Comparison of ENCODE assay signal across 22 cellular contexts in the genomic region with DNA sequence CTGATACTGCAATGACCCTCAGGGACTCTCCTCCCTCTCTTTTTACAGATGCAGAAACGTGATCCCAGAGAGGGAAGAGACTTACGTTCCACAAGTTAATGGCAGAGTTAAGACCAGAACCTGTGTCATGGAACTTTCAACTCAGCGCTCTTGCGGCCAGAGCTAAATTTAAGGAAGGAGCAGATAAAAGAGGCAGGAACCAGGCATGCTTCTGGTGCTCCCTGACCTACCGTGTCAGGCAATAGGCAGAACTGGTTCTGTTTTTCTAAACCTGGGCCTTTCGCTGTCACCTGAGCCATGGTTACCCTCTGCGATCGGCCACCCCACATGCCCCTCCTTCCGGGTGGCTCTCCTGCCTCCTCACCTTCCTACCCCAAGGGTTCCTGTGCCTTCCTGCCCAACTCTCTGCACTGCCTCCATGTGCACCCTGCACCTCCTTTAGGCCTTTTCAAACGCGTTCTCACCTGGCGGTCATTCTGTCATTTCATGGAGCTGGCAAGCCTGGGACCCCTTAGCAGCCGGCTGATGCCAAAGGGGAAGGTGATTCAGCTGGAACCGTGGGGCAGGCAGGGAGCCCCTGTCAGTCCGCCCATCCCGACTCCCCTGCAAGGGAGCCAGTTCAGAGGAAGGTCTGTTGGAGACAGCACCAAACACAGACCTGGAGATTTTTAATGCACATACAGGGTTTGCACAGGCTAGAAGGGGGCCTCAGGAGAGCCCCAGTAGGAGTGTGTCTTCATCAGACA. TPM values are rescaled to one million over a fixed set of nuclear protein-coding genes. Genes with fewer than 3 reads are reported as not detected.
"Had no signal": no experiment of that assay in that cellular context is flagged by ENCODE, and none has a peak within 500 bp of the region (broad histone marks: within the 10 kb centered on the region; RNA-seq: fewer than 3 reads in every experiment).

No MANE protein-coding gene starts in this region.

- H3K36me3 ChIP-seq: esophagus muscularis mucosa, gastrocnemius medialis, neutrophil, right atrium auricular region, suprapubic skin, thyroid gland, upper lobe of left lung, vagina had no signal

- H3K4me1 ChIP-seq: right atrium auricular region, suprapubic skin, thyroid gland, vagina had no signal

- H3K4me3 ChIP-seq: esophagus muscularis mucosa, gastrocnemius medialis, left ventricle myocardium inferior, lung, right atrium auricular region, suprapubic skin, thyroid gland, upper lobe of left lung, vagina had no signal

- H3K9me3 Mint-ChIP-seq: dendritic cell treated with granulocyte-macrophage colony-stimulating factor and Interleukin-4, amounts not matched to agents 40 ng/mL and 50 ng/mL, for 4 days; effector memory CD8-positive, alpha-beta T cell; immature natural killer cell had no signal

- H3K4me1 Mint-ChIP-seq: nephron had no signal

- H3K4me3 Mint-ChIP-seq: dendritic cell treated with granulocyte-macrophage colony-stimulating factor and Interleukin-4, amounts not matched to agents 40 ng/mL and 50 ng/mL, for 4 days; effector memory CD8-positive, alpha-beta T cell; nephron had no signal

- H3K36me3 Mint-ChIP-seq: naive B cell had no signal

- H3K9me3 ChIP-seq: gastrocnemius medialis, left ventricle myocardium inferior, neutrophil, right atrium auricular region, suprapubic skin, thyroid gland, upper lobe of left lung, vagina had no signal

- H3K27ac ChIP-seq: epithelial cell of prostate, esophagus muscularis mucosa, left ventricle myocardium inferior, neutrophil, right atrium auricular region, suprapubic skin, thyroid gland, upper lobe of left lung, vagina had no signal

- H3K27me3 ChIP-seq: gastrocnemius medialis, right atrium auricular region, thyroid gland, upper lobe of left lung, vagina had no signal

- H3K27ac Mint-ChIP-seq: dendritic cell treated with granulocyte-macrophage colony-stimulating factor and Interleukin-4, amounts not matched to agents 40 ng/mL and 50 ng/mL, for 4 days; effector memory CD8-positive, alpha-beta T cell; immature natural killer cell; nephron had no signal

- DNase-seq: kidney; left ventricle myocardium inferior; small intestine; stimulated activated naive CD4-positive, alpha-beta T cell treated with Interleukin-2 at 50 U/mL for 16 hours had no signal

RNA-seq across cellular contexts. Expression of a gene that starts 7.7 kb away (rescaled TPM):
- total RNA-seq: esophagus muscularis mucosa, fibroblast of villous mesenchyme, kidney, lung, osteoblast, right atrium auricular region, suprapubic skin, thyroid gland, upper lobe of left lung, vagina had no signal
- polyA plus RNA-seq: immature natural killer cell, lung, small intestine had no signal

RNA-seq across cellular contexts. Expression of a gene that starts 11.8 kb away (rescaled TPM):
- total RNA-seq: esophagus muscularis mucosa, fibroblast of villous mesenchyme, kidney, lung, osteoblast, suprapubic skin, thyroid gland, upper lobe of left lung, vagina had no signal
- polyA plus RNA-seq: immature natural killer cell, lung, small intestine had no signal

RNA-seq across cellular contexts. Expression of a gene that starts 35.1 kb away (rescaled TPM):
- total RNA-seq: esophagus muscularis mucosa, fibroblast of villous mesenchyme, gastrocnemius medialis, kidney, left cardiac atrium, left ventricle myocardium inferior, osteoblast, right atrium auricular region, suprapubic skin, thyroid gland, upper lobe of left lung, vagina had no signal
- polyA plus RNA-seq: immature natural killer cell, lung, small intestine had no signal
